Comparison of ENCODE assay signal across 8 cellular contexts in the genomic region with DNA sequence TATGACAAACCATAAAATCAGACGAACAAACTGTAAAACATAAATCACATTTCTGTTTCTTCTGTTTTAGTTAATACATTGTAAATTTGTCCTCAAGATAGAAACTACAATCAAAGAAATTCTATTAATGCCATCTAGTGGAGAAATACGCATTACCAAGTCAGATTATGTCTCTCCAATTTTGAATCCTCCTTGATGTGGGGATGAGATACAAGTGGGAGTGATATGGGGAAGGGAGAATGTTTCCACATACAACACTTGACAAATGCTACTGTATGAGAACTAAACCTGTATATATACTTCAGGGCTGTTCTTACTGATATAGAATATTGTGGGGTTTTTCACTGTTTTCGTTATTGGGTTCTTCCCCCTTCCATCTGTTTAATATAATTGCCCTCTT. TPM values are rescaled to one million over a fixed set of nuclear protein-coding genes. Genes with fewer than 3 reads are reported as not detected.
DNase-seq lines count a peak whose midpoint lies in the region; ATAC-seq, FAIRE-seq and TF ChIP-seq lines count a peak whose summit lies in the region.

No MANE protein-coding gene starts in this region.

- TF ChIP-seq EP300 in H1 (IDR thresholded peaks at IDR 0.05; ENCODE audit: borderline replicate concordance in 1 of 2, low read depth in 2 of 2, low read length in 2 of 2): no peak
- no peak for TF ChIP-seq EP300 in sigmoid colon (IDR thresholded peaks at IDR 0.05)

- H3K9ac ChIP-seq in H1 (replicated peaks in 1 of 4; ENCODE audit: extremely low read depth in 1 of 4, low read depth in 3 of 4, low read length in 3 of 4): no peak overlapping the region

- no peaks in the 10 kb centered on the region for H4K20me1 ChIP-seq in H1 (replicated peaks in 1 of 2; ENCODE audit: control insufficient read depth in 1 of 2, insufficient read depth in 2 of 2, low read length in 2 of 2)

- H3K23ac ChIP-seq in H1 (ENCODE audit: insufficient read length): no peak overlapping the region

- peak; percentile 39 for DNase-seq in MCF 10A (ENCODE audit: unreplicated experiment)
- no peak for DNase-seq in breast epithelium (ENCODE audit: low spot score in 2 of 2)
- peak; percentile 50 for DNase-seq in NCI-H2227 treated with DMSO at 0.1 percent for 48 hours (lab: John Stamatoyannopoulos, UW)
- no peak for DNase-seq in H1 (ENCODE audit: low read depth in 1 of 2, low spot score in 2 of 2)
- no peak for DNase-seq in sigmoid colon
- DNase-seq in stimulated activated CD4-positive, alpha-beta T cell treated with anti-CD3 and anti-CD28 coated beads, Interleukin-4, amount 100 ng/mL, for 4 hours: no peak
- no peak for DNase-seq in activated naive CD4-positive, alpha-beta T cell treated with anti-CD3 and anti-CD28 coated beads, Interleukin-2, amount 50 U/mL, for 16 hours

- no peak overlapping the region for H3K4ac ChIP-seq in H1 (replicated peaks; ENCODE audit: insufficient read length, low read depth, low read length)

- H3K18ac ChIP-seq in H1 (ENCODE audit: extremely low read depth, low read length): no peak overlapping the region

- no TSS peak for BruUV-seq in MCF 10A (replicated peaks; lab: Mats Ljungman, UMichigan)

- peak in 1 of 2 experiments; percentile 8; a peak in 1 of 4 replicates for TF ChIP-seq RAD21 in H1 (IDR thresholded peaks at IDR 0.05 in 1 of 2, conservative IDR thresholded peaks at IDR 0.05 in 1 of 2; ENCODE audit: low read depth in 2 of 2, low read length in 2 of 2)

- H2BK20ac ChIP-seq in H1 (ENCODE audit: low read length): no peak overlapping the region

- H3K9me3 Mint-ChIP-seq in MCF 10A (ENCODE audit: unreplicated experiment): no peaks in the 10 kb centered on the region

- H3K79me1 ChIP-seq in H1 (ENCODE audit: low read depth, low read length): no peaks in the 10 kb centered on the region

- H3K27me3 Mint-ChIP-seq in MCF 10A (ENCODE audit: insufficient read depth, unreplicated experiment): peaks cover 84% of the 10 kb centered on the region

- H3K79me2 ChIP-seq in H1 (ENCODE audit: control insufficient read depth in 1 of 2, insufficient read depth in 2 of 2, low read length in 2 of 2): no peaks in the 10 kb centered on the region

- TF ChIP-seq CTCF in MCF 10A (IDR thresholded peaks at IDR 0.05; ENCODE audit: unreplicated experiment) (peak; percentile 22), breast epithelium (IDR thresholded peaks at IDR 0.05) (no peak), H1 (IDR thresholded peaks at IDR 0.05; ENCODE audit: control extremely low read depth in 1 of 3, insufficient read depth in 1 of 3, low read depth in 1 of 3, low read length in 3 of 3) (peak in 2 of 3 experiments; percentile 7 to 25; a peak in 2 of 4 replicates), sigmoid colon (IDR thresholded peaks at IDR 0.05) (peak in 3 of 4 experiments; percentile 18 to 45 (median 38))

- H3K27ac ChIP-seq in breast epithelium: no peak overlapping the region
- H3K27ac ChIP-seq in H1 (ENCODE audit: low read depth, low read length): no peak overlapping the region
- H3K27ac ChIP-seq in sigmoid colon: no peak overlapping the region

- no peak overlapping the region for H2BK12ac ChIP-seq in H1 (ENCODE audit: low read depth, low read length)

- POLR2A ChIA-PET in MCF 10A (lab: Yijun Ruan, JAX): no interaction called here
- POLR2A ChIA-PET in H1 (lab: Charles Lee; ENCODE audit: partially characterized antibody): no interaction called here

- H2BK15ac ChIP-seq in H1 (ENCODE audit: low read length): no peak overlapping the region

- H3K4me3 ChIP-seq in breast epithelium (no peak overlapping the region), H1 (ENCODE audit: extremely low read depth in 1 of 4, insufficient read depth in 2 of 4, low read depth in 3 of 4, low read length in 4 of 4) (no peak overlapping the region), sigmoid colon (no peak overlapping the region)

- H3K9me3 ChIP-seq in breast epithelium (no peaks in the 10 kb centered on the region), H1 (ENCODE audit: insufficient read depth in 2 of 2, low read depth in 1 of 2, low read length in 1 of 2) (no peaks in the 10 kb centered on the region), sigmoid colon (no peaks in the 10 kb centered on the region)

- no peak overlapping the region for H2AK5ac ChIP-seq in H1 (ENCODE audit: low read depth, low read length)

- no peak overlapping the region for H3K4me2 ChIP-seq in H1 (ENCODE audit: insufficient read depth in 1 of 2, low read depth in 2 of 2, low read length in 2 of 2)

- FAIRE-seq in H1 (lab: Jason Lieb, UNC): no peak

- no peak overlapping the region for H4K91ac ChIP-seq in H1 (replicated peaks; ENCODE audit: insufficient read length, low read length)

- no peak overlapping the region for H2AFZ ChIP-seq in H1 (ENCODE audit: low read length)

- no peak overlapping the region for H2BK5ac ChIP-seq in H1 (ENCODE audit: low read depth, low read length)

- H2BK120ac ChIP-seq in H1 (replicated peaks; ENCODE audit: low read depth, low read length): no peak overlapping the region

- H3K36me3 ChIP-seq in breast epithelium (no peaks in the 10 kb centered on the region), H1 (ENCODE audit: control insufficient read depth in 2 of 4, insufficient read depth in 4 of 4, low read length in 3 of 4) (no peaks in the 10 kb centered on the region), sigmoid colon (no peaks in the 10 kb centered on the region)

- H4K8ac ChIP-seq in H1 (ENCODE audit: extremely low read depth, insufficient read depth, low read length): no peak overlapping the region

- H4K5ac ChIP-seq in H1 (ENCODE audit: insufficient read length, low read depth, low read length): no peak overlapping the region

- no peak overlapping the region for H3K56ac ChIP-seq in H1 (replicated peaks; ENCODE audit: insufficient read length, low read depth, low read length)

- H3K4me1 ChIP-seq in breast epithelium (no peaks in the 10 kb centered on the region), H1 (replicated peaks in 1 of 4; ENCODE audit: control insufficient read depth in 3 of 4, insufficient read depth in 4 of 4, low read length in 3 of 4) (no peaks in the 10 kb centered on the region), sigmoid colon (peaks cover 0 to 19% (median 11%) of the 10 kb centered on the region in 4 donors)

- TF ChIP-seq POLR2A in breast epithelium (IDR thresholded peaks at IDR 0.05) (no peak), H1 (IDR thresholded peaks at IDR 0.05; ENCODE audit: control extremely low read depth in 1 of 2, low read depth in 2 of 2, low read length in 2 of 2) (no peak), sigmoid colon (IDR thresholded peaks at IDR 0.05) (no peak)

- intact Hi-C loops in MCF 10A (cut with micrococcal nuclease): loop anchor here (1.0 kb wide), 2 partner anchors 120 to 236 kb away; no protein-coding TSS in a partner anchor
- intact Hi-C loops in breast epithelium (cut with DNase I; ENCODE audit: low total_unique reads): no loop called here
- intact Hi-C loops in sigmoid colon (cut with DNase I): loop anchor here (2.0 to 10.0 kb wide), 3 partner anchors 119 to 895 kb away; partner anchors contain the start of genes GLMN and RPAP2

- WGBS in H1 (ENCODE audit: extremely low coverage in 1 of 2, insufficient coverage in 1 of 2, insufficient read length in 1 of 2, insufficient replicate concordance in 2 of 2, low coverage in 1 of 2, low lambda C conversion rate in 2 of 2, missing lambda C conversion rate in 1 of 2), 2 experiments: 75% methylated on average over 3 of the region's 3 CpGs; no CpG with 5 or more reads in 1 of the 2 experiments
- WGBS in sigmoid colon, 2 donors: 24 to 25% methylated on average over 3 of the region's 3 CpGs

- no peak overlapping the region for H3K27ac Mint-ChIP-seq in MCF 10A (ENCODE audit: low read depth, unreplicated experiment)

- H3K36me3 Mint-ChIP-seq in MCF 10A (ENCODE audit: insufficient read depth, unreplicated experiment): peaks cover 5% of the 10 kb centered on the region

- H3K23me2 ChIP-seq in H1 (ENCODE audit: low read depth, low read length): no peaks in the 10 kb centered on the region

- H3K4me3 Mint-ChIP-seq in MCF 10A (ENCODE audit: unreplicated experiment): no peak overlapping the region

- no peaks in the 10 kb centered on the region for H3K4me1 Mint-ChIP-seq in MCF 10A (ENCODE audit: insufficient read depth, unreplicated experiment)

- no peak for ATAC-seq in HG02852 (IDR thresholded peaks at IDR 0.05; ENCODE audit: unreplicated experiment)

- H3K27me3 ChIP-seq in breast epithelium (no peaks in the 10 kb centered on the region), H1 (replicated peaks in 1 of 4; ENCODE audit: control insufficient read depth in 3 of 4, extremely low read depth in 1 of 4, insufficient read depth in 3 of 4, low read length in 3 of 4) (no peaks in the 10 kb centered on the region), sigmoid colon (no peaks in the 10 kb centered on the region)

- CTCF ChIA-PET in MCF 10A (lab: Yijun Ruan, JAX): interaction anchor here (0.7 to 2.3 kb wide), 4 partner anchors 119 to 237 kb away, joined by 4 to 14 read pairs (median 10); no protein-coding TSS in a partner anchor
- CTCF ChIA-PET in H1 (lab: Charles Lee; ENCODE audit: partially characterized antibody): interaction anchor here (0.7 kb wide), 1 partner anchor 135 kb away, joined by 3 read pairs; no protein-coding TSS in a partner anchor

- no peak overlapping the region for H3K14ac ChIP-seq in H1 (ENCODE audit: insufficient read length)

TF ChIP-seq in H1, 55 proteins besides CTCF, POLR2A, EP300 and RAD21:
- TF ChIP-seq GTF2F1 (IDR thresholded peaks at IDR 0.05; ENCODE audit: borderline replicate concordance, low read depth, low read length): no peak
- TF ChIP-seq SRF (IDR thresholded peaks at IDR 0.05; ENCODE audit: low read depth, low read length): no peak
TF ChIP-seq in H1: peak in this region for 0.

RNA-seq across cellular contexts. Expression of gene HFM1, which starts 2.6 kb away (rescaled TPM):
- total RNA-seq in MCF 10A (2022) (not detected in 2 replicates), breast epithelium (1 to 10 TPM in 1 of 3 donors, under 1 TPM in 2; 0.48 to 4.6 (median 0.73) TPM), sigmoid colon (1 to 10 TPM; 1.6 to 5.8 (median 3.7) TPM)
- total RNA-seq in H1 (2021; fragmentation: NEBNext Ultra II Directional; extraction: Animal tissue kit (Norgen Biotek cat#: 25700)): 0.99 and 1.2 TPM in 2 replicates
- polyA plus RNA-seq in H1 (2011; rRNA removed) (0.14 and 0.23 TPM in 2 replicates), sigmoid colon (under 1 TPM in 1 of 3 donors, not detected in 2; 0.16 TPM)
- polyA plus RNA-seq in H1 (2011; cell fraction: cytosol; rRNA removed): 0.49 TPM
- 0.53 TPM for polyA plus RNA-seq in H1 (2011; cell fraction: nucleus; rRNA removed)
- 0.12 to 0.65 TPM (median 0.34 TPM) in 4 replicates for polyA plus RNA-seq in H1 (2012, experiment 1 of 2)
- not detected for polyA plus RNA-seq in H1 (2012, experiment 2 of 2)
- polyA plus RNA-seq in H1 (2013, experiment 1 of 2): 0.97 TPM
- polyA plus RNA-seq in H1 (2013, experiment 2 of 2): 0.75 TPM
- 0.73 and 0.88 TPM in 2 replicates for polyA minus RNA-seq in H1 (2011; rRNA and poly(A)+ RNA removed)
- 0.66 TPM for polyA minus RNA-seq in H1 (2011; cell fraction: cytosol; rRNA and poly(A)+ RNA removed)
- polyA minus RNA-seq in H1 (2011; cell fraction: nucleus; rRNA and poly(A)+ RNA removed): 3.7 TPM

Comparison
In these comparisons a context has a peak if more than half of its experiments do, and no peak if none do; other contexts are left out.
1. DNase-seq: peak in MCF 10A (single experiment) and NCI-H2227 treated with DMSO at 0.1 percent for 48 hours (single experiment); none in breast epithelium (0 of 2), H1 (0 of 2), sigmoid colon (single experiment), stimulated activated CD4-positive, alpha-beta T cell treated with anti-CD3 and anti-CD28 coated beads, Interleukin-4, amount 100 ng/mL, for 4 hours (0 of 2) and activated naive CD4-positive, alpha-beta T cell treated with anti-CD3 and anti-CD28 coated beads, Interleukin-2, amount 50 U/mL, for 16 hours (single experiment).
2. CTCF ChIP-seq: peak in MCF 10A (single experiment), H1 (2 of 3) and sigmoid colon (3 of 4); none in breast epithelium (0 of 3).